Comparison of ENCODE assay signal across 8 cellular contexts in genomic region chr1:113874017-113874879, GRCh38. TPM values are rescaled to one million over a fixed set of nuclear protein-coding genes. Genes with fewer than 3 reads are reported as not detected.
DNase-seq lines count a peak whose midpoint lies in the region; ATAC-seq and TF ChIP-seq lines count a peak whose summit lies in the region.

No MANE protein-coding gene starts in this region.

- peaks cover 17% of the 10 kb centered on the region for H3K36me3 Mint-ChIP-seq in activated CD8-positive, alpha-beta T cell treated with anti-CD3 and anti-CD28 coated beads, Interleukin-2, amount 10 ng/mL, durations not matched to agents 7 days and 5 days (ENCODE audit: low read depth)
- no peaks in the 10 kb centered on the region for H3K36me3 Mint-ChIP-seq in osteocyte (ENCODE audit: unreplicated experiment)

- H3K27me3 Mint-ChIP-seq in activated CD8-positive, alpha-beta T cell treated with anti-CD3 and anti-CD28 coated beads, Interleukin-2, amount 10 ng/mL, durations not matched to agents 7 days and 5 days (ENCODE audit: low read depth) = no peaks in the 10 kb centered on the region
- H3K27me3 Mint-ChIP-seq in osteocyte (ENCODE audit: unreplicated experiment) = no peaks in the 10 kb centered on the region

- H3K9me3 Mint-ChIP-seq in activated CD8-positive, alpha-beta T cell treated with anti-CD3 and anti-CD28 coated beads, Interleukin-2, amount 10 ng/mL, durations not matched to agents 7 days and 5 days (ENCODE audit: insufficient read depth) = peaks cover 2% of the 10 kb centered on the region
- no peaks in the 10 kb centered on the region for H3K9me3 Mint-ChIP-seq in osteocyte (ENCODE audit: unreplicated experiment)

- no peak overlapping the region for H3K9ac ChIP-seq in mucosa of rectum (ENCODE audit: low read depth in 1 of 2, low read length in 2 of 2)

- H3K9me3 ChIP-seq in KOPT-K1 (ENCODE audit: insufficient read depth, low read length, poor library complexity, severe bottlenecking) (no peaks in the 10 kb centered on the region), mucosa of rectum (ENCODE audit: control insufficient read depth in 2 of 2, low read length in 2 of 2) (no peaks in the 10 kb centered on the region)

- peaks cover 68% of the 10 kb centered on the region for H3K4me1 Mint-ChIP-seq in activated CD8-positive, alpha-beta T cell treated with anti-CD3 and anti-CD28 coated beads, Interleukin-2, amount 10 ng/mL, durations not matched to agents 7 days and 5 days (ENCODE audit: low read depth)
- no peaks in the 10 kb centered on the region for H3K4me1 Mint-ChIP-seq in osteocyte (ENCODE audit: unreplicated experiment)

- TF ChIP-seq POLR2A in GM18505 (IDR thresholded peaks at IDR 0.05; ENCODE audit: borderline replicate concordance, extremely low read depth, insufficient read depth, insufficient read length) = no peak

- peak overlapping the region; percentile 75 for H3K27ac Mint-ChIP-seq in activated CD8-positive, alpha-beta T cell treated with anti-CD3 and anti-CD28 coated beads, Interleukin-2, amount 10 ng/mL, durations not matched to agents 7 days and 5 days
- H3K27ac Mint-ChIP-seq in osteocyte (ENCODE audit: unreplicated experiment) = no peak overlapping the region

- POLR2A ChIA-PET in activated CD8-positive, alpha-beta T cell treated with anti-CD3 and anti-CD28 coated beads, Interleukin-2, amount 10 ng/mL, durations not matched to agents 7 days and 5 days (lab: Charles Lee) = interaction anchor here (1.3 to 4.9 kb wide), 2 partner anchors 30 to 56 kb away, joined by 5 to 26 read pairs; partner anchors contain the start of genes AP4B1 and HIPK1

- no peak for TF ChIP-seq CTCF in osteocyte (IDR thresholded peaks at IDR 0.05)

- no peaks in the 10 kb centered on the region for H3K36me3 ChIP-seq in KOPT-K1 (ENCODE audit: insufficient read depth, low read length)
- no peaks in the 10 kb centered on the region for H3K36me3 ChIP-seq in mucosa of rectum (ENCODE audit: control insufficient read depth in 2 of 2, insufficient read depth in 2 of 2, low read length in 2 of 2)

- DNase-seq in stimulated activated CD4-positive, alpha-beta T cell treated with anti-CD3 and anti-CD28 coated beads, Interleukin-15, amount 100 ng/mL, for 24 hours = peak; percentile 30
- DNase-seq in stimulated activated CD4-positive, alpha-beta T cell treated with anti-CD3 and anti-CD28 coated beads, Interleukin-12 subunit alpha, Interleukin-12 subunit beta, amount 100 ng/mL, for 4 hours = no peak
- DNase-seq in activated CD8-positive, alpha-beta T cell treated with anti-CD3 and anti-CD28 coated beads, Interleukin-2, amount 10 ng/mL, durations not matched to agents 7 days and 5 days = no peak
- no peak for DNase-seq in osteocyte (ENCODE audit: extremely low spot score, unreplicated experiment)

- H3K27ac ChIP-seq in KOPT-K1 (ENCODE audit: low read depth, low read length, poor library complexity, severe bottlenecking) (peak overlapping the region; percentile 32), mucosa of rectum (ENCODE audit: low read depth in 2 of 2, low read length in 2 of 2) (peak overlapping the region; percentile 9 to 29)

- CTCF ChIA-PET in activated CD8-positive, alpha-beta T cell treated with anti-CD3 and anti-CD28 coated beads, Interleukin-2, amount 10 ng/mL, durations not matched to agents 7 days and 5 days (lab: Charles Lee) = interaction anchor here (0.8 to 4.0 kb wide), 11 partner anchors 12 to 84 kb away, joined by 3 to 33 read pairs (median 5); partner anchors contain the start of genes AP4B1 and HIPK1

- ATAC-seq in activated CD8-positive, alpha-beta T cell treated with anti-CD3 and anti-CD28 coated beads, Interleukin-2, amount 10 ng/mL, durations not matched to agents 7 days and 5 days = peak; percentile 21
- ATAC-seq in GM21825 (IDR thresholded peaks at IDR 0.05; ENCODE audit: unreplicated experiment) (no peak), GM18505 (IDR thresholded peaks at IDR 0.05; ENCODE audit: unreplicated experiment) (no peak)

- peak overlapping the region; percentile 34 for H3K4me3 Mint-ChIP-seq in activated CD8-positive, alpha-beta T cell treated with anti-CD3 and anti-CD28 coated beads, Interleukin-2, amount 10 ng/mL, durations not matched to agents 7 days and 5 days
- no peak overlapping the region for H3K4me3 Mint-ChIP-seq in osteocyte (ENCODE audit: unreplicated experiment)

- H3K4me3 ChIP-seq in mucosa of rectum (ENCODE audit: low read length in 2 of 2) = no peak overlapping the region

- H3K4me1 ChIP-seq in mucosa of rectum (ENCODE audit: control insufficient read depth in 2 of 2, insufficient read depth in 2 of 2, low read length in 2 of 2) = peaks cover under 1 to 15% of the 10 kb centered on the region in 2 donors

- no peaks in the 10 kb centered on the region for H3K27me3 ChIP-seq in mucosa of rectum (ENCODE audit: control insufficient read depth in 2 of 2, insufficient read depth in 2 of 2, low read length in 2 of 2)

RNA-seq across cellular contexts. Expression of gene PTPN22, which starts 2.7 kb away (rescaled TPM):
- total RNA-seq in activated CD8-positive, alpha-beta T cell treated with anti-CD3 and anti-CD28 coated beads, Interleukin-2, amount 10 ng/mL, durations not matched to agents 7 days and 5 days = 10 to 100 TPM; 74.8 to 78.9 TPM
- not detected in 2 replicates for total RNA-seq in osteocyte

RNA-seq across cellular contexts. Expression of gene BCL2L15, which starts 13.1 kb away (rescaled TPM):
- 1 to 10 TPM; 1.0 to 1.1 TPM for total RNA-seq in activated CD8-positive, alpha-beta T cell treated with anti-CD3 and anti-CD28 coated beads, Interleukin-2, amount 10 ng/mL, durations not matched to agents 7 days and 5 days
- total RNA-seq in osteocyte = 0.81 and 1.6 TPM in 2 replicates

RNA-seq across cellular contexts. Expression of gene AP4B1, which starts 30.4 kb away (rescaled TPM):
- 10 to 100 TPM; 42.9 to 44.9 TPM for total RNA-seq in activated CD8-positive, alpha-beta T cell treated with anti-CD3 and anti-CD28 coated beads, Interleukin-2, amount 10 ng/mL, durations not matched to agents 7 days and 5 days
- 15.3 and 19.7 TPM in 2 replicates for total RNA-seq in osteocyte

RNA-seq across cellular contexts. Expression of gene DCLRE1B, which starts 30.9 kb away (rescaled TPM):
- 10 to 100 TPM; 19.6 to 19.7 TPM for total RNA-seq in activated CD8-positive, alpha-beta T cell treated with anti-CD3 and anti-CD28 coated beads, Interleukin-2, amount 10 ng/mL, durations not matched to agents 7 days and 5 days
- 8.6 and 10.0 TPM in 2 replicates for total RNA-seq in osteocyte

RNA-seq across cellular contexts. Expression of gene HIPK1, which starts 54.9 kb away (rescaled TPM):
- 10 to 100 TPM; 89.3 to 92.7 TPM for total RNA-seq in activated CD8-positive, alpha-beta T cell treated with anti-CD3 and anti-CD28 coated beads, Interleukin-2, amount 10 ng/mL, durations not matched to agents 7 days and 5 days
- total RNA-seq in osteocyte = 61.1 and 62.5 TPM in 2 replicates

Comparison
In these comparisons a context has a peak if more than half of its experiments do, and no peak if none do; other contexts are left out.
1. RNA of gene PTPN22, which starts 2.7 kb away (total RNA-seq): 74.8 to 78.9 TPM in activated CD8-positive, alpha-beta T cell treated with anti-CD3 and anti-CD28 coated beads, Interleukin-2, amount 10 ng/mL, durations not matched to agents 7 days and 5 days; not detected in osteocyte; every median in the first group is over 10 times any median in the second.